Comparison of ENCODE assay signal across 1 cellular context in the genomic region with DNA sequence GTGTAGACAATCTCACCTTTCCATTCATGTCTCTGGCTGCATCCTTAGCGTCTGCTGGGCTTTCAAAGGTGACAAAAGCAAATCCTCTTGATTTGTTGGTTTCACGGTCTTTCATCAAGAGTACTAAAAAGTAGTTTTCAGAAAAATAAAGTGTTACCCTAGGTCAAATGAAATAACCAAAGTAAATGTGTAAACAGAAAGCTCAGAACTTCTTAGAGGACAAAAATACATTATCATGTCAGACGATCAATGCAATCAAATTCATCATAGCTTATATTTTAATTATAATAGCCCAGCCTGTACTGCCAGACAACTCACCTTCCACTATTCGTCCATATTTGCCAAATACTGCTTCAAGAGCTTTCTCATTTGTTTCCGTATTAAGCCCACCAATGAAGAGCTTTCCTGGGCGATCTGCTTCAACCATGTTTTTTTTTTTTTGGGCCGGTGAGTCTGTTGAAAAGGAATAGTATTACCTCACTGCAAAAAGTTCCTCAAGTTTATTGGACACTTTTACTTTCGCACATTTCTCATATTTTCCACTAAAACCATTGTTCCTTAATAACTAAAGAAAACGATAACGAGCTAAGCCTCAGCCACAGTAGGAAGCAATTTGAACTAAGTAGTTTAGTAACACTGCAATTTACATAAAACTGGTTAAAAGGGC.
TF ChIP-seq lines count a peak whose summit lies in the region.

No MANE protein-coding gene starts in this region.

TF ChIP-seq in SK-N-SH treated with all-trans-retinoic acid at 6 μM for 48 hours, 23 proteins besides CTCF, POLR2A, EP300 and RAD21 (continued from another document):
- TF ChIP-seq, protein P1, sequence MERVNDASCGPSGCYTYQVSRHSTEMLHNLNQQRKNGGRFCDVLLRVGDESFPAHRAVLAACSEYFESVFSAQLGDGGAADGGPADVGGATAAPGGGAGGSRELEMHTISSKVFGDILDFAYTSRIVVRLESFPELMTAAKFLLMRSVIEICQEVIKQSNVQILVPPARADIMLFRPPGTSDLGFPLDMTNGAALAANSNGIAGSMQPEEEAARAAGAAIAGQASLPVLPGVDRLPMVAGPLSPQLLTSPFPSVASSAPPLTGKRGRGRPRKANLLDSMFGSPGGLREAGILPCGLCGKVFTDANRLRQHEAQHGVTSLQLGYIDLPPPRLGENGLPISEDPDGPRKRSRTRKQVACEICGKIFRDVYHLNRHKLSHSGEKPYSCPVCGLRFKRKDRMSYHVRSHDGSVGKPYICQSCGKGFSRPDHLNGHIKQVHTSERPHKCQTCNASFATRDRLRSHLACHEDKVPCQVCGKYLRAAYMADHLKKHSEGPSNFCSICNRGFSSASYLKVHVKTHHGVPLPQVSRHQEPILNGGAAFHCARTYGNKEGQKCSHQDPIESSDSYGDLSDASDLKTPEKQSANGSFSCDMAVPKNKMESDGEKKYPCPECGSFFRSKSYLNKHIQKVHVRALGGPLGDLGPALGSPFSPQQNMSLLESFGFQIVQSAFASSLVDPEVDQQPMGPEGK (CRISPR knock-in tag; IDR thresholded peaks at IDR 0.05; ENCODE audit: borderline replicate concordance): no peak
- TF ChIP-seq TCF4 (CRISPR knock-in tag; IDR thresholded peaks at IDR 0.05; ENCODE audit: borderline replicate concordance) (no peak), ZC3H10 (CRISPR knock-in tag; IDR thresholded peaks at IDR 0.05) (no peak), ZNF8 (CRISPR knock-in tag; IDR thresholded peaks at IDR 0.05) (no peak)
TF ChIP-seq in SK-N-SH treated with all-trans-retinoic acid at 6 μM for 48 hours: peak in this region for 0.
